8 cellular contexts compared by ENCODE assay signal in the genomic region with DNA sequence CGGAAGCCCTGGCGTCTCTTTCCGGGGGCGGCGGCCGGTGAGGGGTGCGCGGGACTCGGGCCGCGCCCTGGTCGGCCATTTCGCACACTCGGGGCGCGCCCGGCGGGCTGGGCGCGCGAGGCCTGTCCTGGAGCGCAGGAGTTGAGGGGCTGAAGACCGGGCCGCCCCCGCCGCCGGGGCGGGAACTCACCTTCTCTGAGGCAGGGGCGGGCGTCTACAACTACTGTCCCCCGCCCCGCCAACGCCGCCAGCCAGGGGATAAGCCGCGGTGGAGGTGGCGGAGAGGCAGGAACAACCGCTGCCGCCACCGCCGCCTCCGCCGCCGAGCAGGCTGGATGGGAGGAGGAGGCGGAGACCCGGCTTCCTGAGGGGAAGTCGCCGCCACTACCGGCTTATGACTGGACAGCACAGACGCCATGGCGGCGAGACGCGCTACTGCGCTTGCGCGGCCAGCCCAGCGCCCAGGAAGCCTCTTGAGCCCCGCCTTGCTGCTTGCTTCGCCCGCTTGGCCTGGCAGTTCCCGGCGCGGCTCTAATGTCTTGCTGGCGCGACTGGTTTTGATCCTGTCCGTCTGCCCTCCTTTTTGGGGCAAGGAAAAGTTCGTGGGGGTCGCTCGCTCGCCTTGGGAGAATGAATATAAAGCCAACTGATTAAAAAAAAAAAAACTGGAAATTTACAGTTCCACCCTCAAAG. TPM values are rescaled to one million over a fixed set of nuclear protein-coding genes. Genes with fewer than 3 reads are reported as not detected.
DNase-seq lines count a peak whose midpoint lies in the region; ATAC-seq and TF ChIP-seq lines count a peak whose summit lies in the region.

A gene (minus strand): TSS at position 348 of the 693 bp plus-strand sequence. CDS start 27,220 bp downstream, outside the sequence.

- peak within 1 kb of the TSS; percentile 94 for H3K27ac ChIP-seq in suprapubic skin

- peaks cover 72% of the 10 kb centered on the region for H3K4me1 Mint-ChIP-seq in activated naive CD4-positive, alpha-beta T cell treated with anti-CD3 and anti-CD28 coated beads, Interleukin-2, amount 50 U/mL, for 24 hours

- no peaks in the 10 kb centered on the region for H3K9me3 ChIP-seq in suprapubic skin

- DNase-seq in GM10266 (ENCODE audit: extremely low spot score) (peak; percentile 97), NCI-H1092 treated with DMSO at 0.1 percent for 48 hours (lab: John Stamatoyannopoulos, UW) (peak; percentile 87), glomerular endothelial cell (ENCODE audit: extremely low read depth, low read depth, low spot score) (no peak), occipital lobe (lab: John Stamatoyannopoulos, UW) (peak; percentile 95), suprapubic skin (ENCODE audit: low spot score in 2 of 2) (peak; percentile 96)

- ATAC-seq in HG02623 (IDR thresholded peaks at IDR 0.05; ENCODE audit: unreplicated experiment): peak; percentile 94
- ATAC-seq in SK-N-SH treated with all-trans-retinoic acid at 6 μM for 48 hours: peak; percentile 97

- no peak for TF ChIP-seq EP300 in suprapubic skin (IDR thresholded peaks at IDR 0.05)

- peak within 1 kb of the TSS; percentile 100 for H3K27ac Mint-ChIP-seq in activated naive CD4-positive, alpha-beta T cell treated with anti-CD3 and anti-CD28 coated beads, Interleukin-2, amount 50 U/mL, for 24 hours

- H3K4me1 ChIP-seq in suprapubic skin: peaks cover 30% of the 10 kb centered on the region

- peaks cover 3% of the 10 kb centered on the region for H3K36me3 Mint-ChIP-seq in activated naive CD4-positive, alpha-beta T cell treated with anti-CD3 and anti-CD28 coated beads, Interleukin-2, amount 50 U/mL, for 24 hours

- 0% methylated on average over 49 of the region's 71 CpGs for WGBS in suprapubic skin

- H3K27me3 Mint-ChIP-seq in activated naive CD4-positive, alpha-beta T cell treated with anti-CD3 and anti-CD28 coated beads, Interleukin-2, amount 50 U/mL, for 24 hours: no peaks in the 10 kb centered on the region

- TF ChIP-seq CTCF in GM10266 (IDR thresholded peaks at IDR 0.05; ENCODE audit: control insufficient read depth, insufficient read depth, low read depth, missing control alignments): no peak
- no peak for TF ChIP-seq CTCF in suprapubic skin (IDR thresholded peaks at IDR 0.05)

- no peaks in the 10 kb centered on the region for H3K9me3 Mint-ChIP-seq in activated naive CD4-positive, alpha-beta T cell treated with anti-CD3 and anti-CD28 coated beads, Interleukin-2, amount 50 U/mL, for 24 hours

- peak; percentile 83 to 96 for TF ChIP-seq POLR2A in suprapubic skin (IDR thresholded peaks at IDR 0.05)

- H3K4me3 Mint-ChIP-seq in activated naive CD4-positive, alpha-beta T cell treated with anti-CD3 and anti-CD28 coated beads, Interleukin-2, amount 50 U/mL, for 24 hours: peak within 1 kb of the TSS; percentile 91

- no peaks in the 10 kb centered on the region for H3K27me3 ChIP-seq in suprapubic skin

- H3K4me3 ChIP-seq in suprapubic skin: peak within 1 kb of the TSS; percentile 58

- no peaks in the 10 kb centered on the region for H3K36me3 ChIP-seq in suprapubic skin

TF ChIP-seq in SK-N-SH treated with all-trans-retinoic acid at 6 μM for 48 hours, 23 proteins besides CTCF, POLR2A, EP300 and RAD21:
- TF ChIP-seq, protein P1, sequence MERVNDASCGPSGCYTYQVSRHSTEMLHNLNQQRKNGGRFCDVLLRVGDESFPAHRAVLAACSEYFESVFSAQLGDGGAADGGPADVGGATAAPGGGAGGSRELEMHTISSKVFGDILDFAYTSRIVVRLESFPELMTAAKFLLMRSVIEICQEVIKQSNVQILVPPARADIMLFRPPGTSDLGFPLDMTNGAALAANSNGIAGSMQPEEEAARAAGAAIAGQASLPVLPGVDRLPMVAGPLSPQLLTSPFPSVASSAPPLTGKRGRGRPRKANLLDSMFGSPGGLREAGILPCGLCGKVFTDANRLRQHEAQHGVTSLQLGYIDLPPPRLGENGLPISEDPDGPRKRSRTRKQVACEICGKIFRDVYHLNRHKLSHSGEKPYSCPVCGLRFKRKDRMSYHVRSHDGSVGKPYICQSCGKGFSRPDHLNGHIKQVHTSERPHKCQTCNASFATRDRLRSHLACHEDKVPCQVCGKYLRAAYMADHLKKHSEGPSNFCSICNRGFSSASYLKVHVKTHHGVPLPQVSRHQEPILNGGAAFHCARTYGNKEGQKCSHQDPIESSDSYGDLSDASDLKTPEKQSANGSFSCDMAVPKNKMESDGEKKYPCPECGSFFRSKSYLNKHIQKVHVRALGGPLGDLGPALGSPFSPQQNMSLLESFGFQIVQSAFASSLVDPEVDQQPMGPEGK (CRISPR knock-in tag; IDR thresholded peaks at IDR 0.05; ENCODE audit: borderline replicate concordance): no peak
- no peak for TF ChIP-seq SNAI2 (CRISPR knock-in tag; IDR thresholded peaks at IDR 0.05)
- TF ChIP-seq, protein P2, sequence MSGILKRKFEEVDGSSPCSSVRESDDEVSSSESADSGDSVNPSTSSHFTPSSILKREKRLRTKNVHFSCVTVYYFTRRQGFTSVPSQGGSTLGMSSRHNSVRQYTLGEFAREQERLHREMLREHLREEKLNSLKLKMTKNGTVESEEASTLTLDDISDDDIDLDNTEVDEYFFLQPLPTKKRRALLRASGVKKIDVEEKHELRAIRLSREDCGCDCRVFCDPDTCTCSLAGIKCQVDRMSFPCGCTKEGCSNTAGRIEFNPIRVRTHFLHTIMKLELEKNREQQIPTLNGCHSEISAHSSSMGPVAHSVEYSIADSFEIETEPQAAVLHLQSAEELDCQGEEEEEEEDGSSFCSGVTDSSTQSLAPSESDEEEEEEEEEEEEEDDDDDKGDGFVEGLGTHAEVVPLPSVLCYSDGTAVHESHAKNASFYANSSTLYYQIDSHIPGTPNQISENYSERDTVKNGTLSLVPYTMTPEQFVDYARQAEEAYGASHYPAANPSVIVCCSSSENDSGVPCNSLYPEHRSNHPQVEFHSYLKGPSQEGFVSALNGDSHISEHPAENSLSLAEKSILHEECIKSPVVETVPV (CRISPR knock-in tag; IDR thresholded peaks at IDR 0.05): no peak
TF ChIP-seq in SK-N-SH treated with all-trans-retinoic acid at 6 μM for 48 hours: peak in this region for 0.

RNA-seq across cellular contexts. Expression of the gene that starts here (rescaled TPM):
- total RNA-seq in glomerular endothelial cell (13.8 and 16.4 TPM in 2 replicates), occipital lobe (17.6 TPM), suprapubic skin (10 to 100 TPM; 12.9 to 22.1 (median 17.9) TPM)
